19 cellular contexts compared by ENCODE assay signal in the genomic region with DNA sequence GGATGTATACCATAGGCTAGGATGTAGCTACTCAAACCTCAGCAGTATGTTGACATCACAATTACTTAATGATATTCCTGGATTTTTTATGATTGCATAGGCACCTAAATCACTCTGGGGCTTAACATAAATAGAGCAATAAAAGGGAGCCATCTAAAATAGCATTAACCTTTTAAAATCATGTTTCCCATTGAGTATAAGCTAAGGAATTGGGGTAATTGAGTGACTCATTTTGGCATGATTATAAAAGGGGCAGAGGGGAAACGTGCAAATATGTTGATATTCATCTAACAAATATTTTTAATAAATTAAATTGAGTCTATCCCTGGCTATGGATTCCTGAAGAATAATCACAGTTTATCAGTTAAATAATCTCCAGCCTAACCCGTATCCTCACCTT.
DNase-seq lines count a peak whose midpoint lies in the region; FAIRE-seq and TF ChIP-seq lines count a peak whose summit lies in the region.
"Had no signal": no experiment of that assay in that cellular context is flagged by ENCODE, and none has a peak within 500 bp of the region (broad histone marks: within the 10 kb centered on the region; RNA-seq: fewer than 3 reads in every experiment).

No MANE protein-coding gene starts in this region.

- DNase-seq in EL, result peak; percentile 43
- DNase-seq in PC-9, result peak in 1 of 2 experiments; percentile 57
- no peak for DNase-seq in hepatocyte (ENCODE audit: low spot score)
- DNase-seq in effector CD8-positive, alpha-beta T cell (lab: John Stamatoyannopoulos, UW), result no peak
- no peak for DNase-seq in frontal cortex (ENCODE audit: low spot score in 2 of 2)
- DNase-seq in NCI-H510A (lab: John Stamatoyannopoulos, UW), result no peak
- DNase-seq: ACHN; BE2C; C1 segment of cervical spinal cord; CD4-positive, CD25-positive, alpha-beta regulatory T cell; CD8-positive, alpha-beta memory T cell; COR-L47; GF-D8; GOT3; H7 had no signal

- H3K4me2 ChIP-seq in PC-9, result peak overlapping the region; percentile 61
- no peak overlapping the region for H3K4me2 ChIP-seq in hepatocyte

- peaks cover 43% of the 10 kb centered on the region for H3F3A ChIP-seq in PC-9 (ENCODE audit: insufficient read depth, low read depth)

- POLR2A ChIA-PET in PC-9 (lab: Charles Lee; ENCODE audit: unreplicated experiment), result interaction anchor here (0.5 kb wide), 1 partner anchor 19 kb away, joined by 5 read pairs; no protein-coding TSS in a partner anchor

- H2AFZ ChIP-seq in PC-9 (no peak overlapping the region), hepatocyte (no peak overlapping the region)

- CTCF ChIA-PET in PC-9 (lab: Charles Lee), result interaction anchor here (1.0 kb wide), 1 partner anchor 54 kb away, joined by 12 read pairs; no protein-coding TSS in a partner anchor

- TF ChIP-seq CTCF in PC-9 (conservative IDR thresholded peaks at IDR 0.05) (no peak), hepatocyte (IDR thresholded peaks at IDR 0.05; ENCODE audit: poor library complexity) (no peak)

- H3K79me2 ChIP-seq in PC-9 (ENCODE audit: low read depth) (no peaks in the 10 kb centered on the region), hepatocyte (no peaks in the 10 kb centered on the region)

- H3K36me3 ChIP-seq in PC-9 (ENCODE audit: low read depth) (no peaks in the 10 kb centered on the region), hepatocyte (replicated peaks; ENCODE audit: insufficient read depth, low read depth) (no peaks in the 10 kb centered on the region)
- H3K36me3 ChIP-seq: BE2C had no signal

- H3K4me1 ChIP-seq in PC-9 (replicated peaks; ENCODE audit: insufficient read depth), result peaks cover 74% of the 10 kb centered on the region
- H3K4me1 ChIP-seq in hepatocyte (ENCODE audit: insufficient read depth), result peaks cover 11% of the 10 kb centered on the region
- H3K4me1 ChIP-seq: BE2C had no signal

- H3K27me3 ChIP-seq in PC-9 (ENCODE audit: insufficient read depth, low read depth) (no peaks in the 10 kb centered on the region), hepatocyte (no peaks in the 10 kb centered on the region)
- H3K27me3 ChIP-seq: BE2C had no signal

- 97% methylated on average over 2 of the region's 2 CpGs for WGBS in hepatocyte (ENCODE audit: low lambda C conversion rate, missing lambda C conversion rate)

- intact Hi-C loops in PC-9 (cut with micrococcal nuclease; ENCODE audit: unreplicated experiment), result loop anchor here (1.0 kb wide), 2 partner anchors 19 to 37 kb away; no protein-coding TSS in a partner anchor

- H3K9me2 ChIP-seq in PC-9 (ENCODE audit: insufficient read depth), result no peaks in the 10 kb centered on the region
- no peaks in the 10 kb centered on the region for H3K9me2 ChIP-seq in hepatocyte (replicated peaks; ENCODE audit: insufficient read depth)

- H3K4me3 ChIP-seq in PC-9, result no peak overlapping the region
- no peak overlapping the region for H3K4me3 ChIP-seq in hepatocyte
- H3K4me3 ChIP-seq: GM12878 had no signal

- no peaks in the 10 kb centered on the region for H4K20me1 ChIP-seq in PC-9 (ENCODE audit: insufficient read depth)
- H4K20me1 ChIP-seq in hepatocyte (ENCODE audit: insufficient read depth, poor library complexity, severe bottlenecking), result no peaks in the 10 kb centered on the region

- BruUV-seq in PC-9 (replicated peaks; lab: Mats Ljungman, UMichigan), result TSS peak; percentile 93

- no peak for FAIRE-seq in frontal cortex (lab: Jason Lieb, UNC)
- FAIRE-seq: A204.1, D721Med, GM12878, HepG2 had no signal

- H3K27ac ChIP-seq in PC-9 (peak overlapping the region; percentile 96), hepatocyte (peak overlapping the region; percentile 64)

- no peaks in the 10 kb centered on the region for H3K9me3 ChIP-seq in PC-9 (ENCODE audit: insufficient read depth, low read depth)
- no peaks in the 10 kb centered on the region for H3K9me3 ChIP-seq in hepatocyte (ENCODE audit: low read depth)
- H3K9me3 ChIP-seq: BE2C had no signal
